9 cellular contexts compared by ENCODE assay signal in genomic region chr5:42990892-42991291, GRCh38. TPM values are rescaled to one million over a fixed set of nuclear protein-coding genes. Genes with fewer than 3 reads are reported as not detected.
DNase-seq lines count a peak whose midpoint lies in the region; ATAC-seq and TF ChIP-seq lines count a peak whose summit lies in the region.
"Had no signal": no experiment of that assay in that cellular context is flagged by ENCODE, and none has a peak within 500 bp of the region (broad histone marks: within the 10 kb centered on the region; RNA-seq: fewer than 3 reads in every experiment).

No MANE protein-coding gene starts in this region.

- H3K9me3 ChIP-seq in right atrium auricular region (no peaks in the 10 kb centered on the region), vagina (no peaks in the 10 kb centered on the region)

- no peak for TF ChIP-seq CTCF in right atrium auricular region (IDR thresholded peaks at IDR 0.05)
- no peak for TF ChIP-seq CTCF in vagina (IDR thresholded peaks at IDR 0.05)

- peaks cover 68% of the 10 kb centered on the region for H3K4me1 Mint-ChIP-seq in central memory CD8-positive, alpha-beta T cell
- peaks cover 49 to 66% of the 10 kb centered on the region in 2 donors for H3K4me1 Mint-ChIP-seq in natural killer cell treated with Interleukin-12 subunit alpha and Interleukin-12 subunit beta and Interleukin-15 and Interleukin-18, amount 100 ng/mL, for 72 hours (ENCODE audit: low read depth in 2 of 2)

- H3K27me3 Mint-ChIP-seq in central memory CD8-positive, alpha-beta T cell = no peaks in the 10 kb centered on the region
- no peaks in the 10 kb centered on the region for H3K27me3 Mint-ChIP-seq in natural killer cell treated with Interleukin-12 subunit alpha and Interleukin-12 subunit beta and Interleukin-15 and Interleukin-18, amount 100 ng/mL, for 72 hours

- ATAC-seq in left ventricle myocardium superior (no peak), HG03108 (IDR thresholded peaks at IDR 0.05; ENCODE audit: unreplicated experiment) (no peak)
- ATAC-seq in central memory CD8-positive, alpha-beta T cell (replicated peaks; ENCODE audit: extremely low read depth, poor library complexity, severe bottlenecking) = no peak
- no peak for ATAC-seq in natural killer cell treated with Interleukin-12 subunit alpha and Interleukin-12 subunit beta and Interleukin-15 and Interleukin-18, amount 100 ng/mL, for 72 hours

- H3K9me3 Mint-ChIP-seq in central memory CD8-positive, alpha-beta T cell = no peaks in the 10 kb centered on the region
- H3K9me3 Mint-ChIP-seq in natural killer cell treated with Interleukin-12 subunit alpha and Interleukin-12 subunit beta and Interleukin-15 and Interleukin-18, amount 100 ng/mL, for 72 hours = no peaks in the 10 kb centered on the region

- H3K27ac Mint-ChIP-seq in central memory CD8-positive, alpha-beta T cell (ENCODE audit: low read depth) = peak overlapping the region; percentile 99
- peak overlapping the region; percentile 100 for H3K27ac Mint-ChIP-seq in natural killer cell treated with Interleukin-12 subunit alpha and Interleukin-12 subunit beta and Interleukin-15 and Interleukin-18, amount 100 ng/mL, for 72 hours

- peaks cover 0 to 29% of the 10 kb centered on the region in 2 donors for H3K4me1 ChIP-seq in right atrium auricular region
- peaks cover 10% of the 10 kb centered on the region for H3K4me1 ChIP-seq in vagina

- no peak for TF ChIP-seq POLR2A in vagina (IDR thresholded peaks at IDR 0.05)

- H3K36me3 ChIP-seq in right atrium auricular region (no peaks in the 10 kb centered on the region), vagina (no peaks in the 10 kb centered on the region)

- H3K4me3 ChIP-seq in right atrium auricular region (peak overlapping the region; percentile 53 to 63), vagina (peak overlapping the region; percentile 45 to 59)

- no peak for DNase-seq in right atrium auricular region (ENCODE audit: low spot score)
- no peak for DNase-seq in left ventricle myocardium superior
- no peak for DNase-seq in central memory CD8-positive, alpha-beta T cell (ENCODE audit: low spot score in 2 of 2)
- no peak for DNase-seq in natural killer cell treated with Interleukin-12 subunit alpha and Interleukin-12 subunit beta and Interleukin-15 and Interleukin-18, amount 100 ng/mL, for 72 hours (ENCODE audit: low spot score)
- no peak for DNase-seq in vagina (ENCODE audit: extremely low spot score in 2 of 2)
- DNase-seq in stimulated activated CD4-positive, alpha-beta T cell treated with anti-CD3 and anti-CD28 coated beads, Interleukin-2, amount 100 ng/mL, for 24 hours = no peak
- no peak for DNase-seq in DMS53 (lab: John Stamatoyannopoulos, UW)
- DNase-seq: amniotic stem cell had no signal

- H3K27ac ChIP-seq in right atrium auricular region = peak overlapping the region; percentile 92 to 94
- peak overlapping the region; percentile 89 for H3K27ac ChIP-seq in vagina

- H3K36me3 Mint-ChIP-seq in central memory CD8-positive, alpha-beta T cell (ENCODE audit: insufficient read depth) = peaks cover 52% of the 10 kb centered on the region
- H3K36me3 Mint-ChIP-seq in natural killer cell treated with Interleukin-12 subunit alpha and Interleukin-12 subunit beta and Interleukin-15 and Interleukin-18, amount 100 ng/mL, for 72 hours = peaks cover 24% of the 10 kb centered on the region

- peaks cover 5 to 25% of the 10 kb centered on the region in 2 donors for H3K27me3 ChIP-seq in right atrium auricular region
- no peaks in the 10 kb centered on the region for H3K27me3 ChIP-seq in vagina

- H3K4me3 Mint-ChIP-seq in central memory CD8-positive, alpha-beta T cell = peak overlapping the region; percentile 93
- peak overlapping the region; percentile 100 for H3K4me3 Mint-ChIP-seq in natural killer cell treated with Interleukin-12 subunit alpha and Interleukin-12 subunit beta and Interleukin-15 and Interleukin-18, amount 100 ng/mL, for 72 hours

- intact Hi-C loops in left ventricle myocardium superior (cut with micrococcal nuclease) = no loop called here
- intact Hi-C loops in vagina (cut with DNase I) = loop anchor here (5.0 kb wide), 1 partner anchor 51 kb away; the partner anchor contains the start of gene ANXA2R

RNA-seq across cellular contexts. Expression of gene ANXA2R, which starts 49.2 kb away (rescaled TPM):
- under 1 TPM in 1 of 2 donors, not detected in 1; 0.63 TPM for total RNA-seq in right atrium auricular region
- 1.2 TPM for total RNA-seq in left ventricle myocardium superior
- 1 to 10 TPM; 4.8 to 6.9 TPM for total RNA-seq in natural killer cell treated with Interleukin-12 subunit alpha and Interleukin-12 subunit beta and Interleukin-15 and Interleukin-18, amount 100 ng/mL, for 72 hours
- total RNA-seq in vagina = 10.6 TPM
